Comparison of ENCODE assay signal across 20 cellular contexts in genomic region chr18:48656582-48656981, GRCh38.
DNase-seq lines count a peak whose midpoint lies in the region; ATAC-seq and TF ChIP-seq lines count a peak whose summit lies in the region.
"Had no signal": no experiment of that assay in that cellular context is flagged by ENCODE, and none has a peak within 500 bp of the region (broad histone marks: within the 10 kb centered on the region; RNA-seq: fewer than 3 reads in every experiment).

No MANE protein-coding gene starts in this region.

- H3K9me3 ChIP-seq in IMR-90 (ENCODE audit: control insufficient read depth, insufficient read depth, low read length), result no peaks in the 10 kb centered on the region

- H3K27me3 ChIP-seq in ACC112 (ENCODE audit: insufficient read depth, low read length), result no peaks in the 10 kb centered on the region
- H3K27me3 ChIP-seq in IMR-90 (ENCODE audit: control insufficient read depth, insufficient read depth, low read length), result no peaks in the 10 kb centered on the region

- H4K5ac ChIP-seq in IMR-90 (ENCODE audit: low read depth, low read length), result no peak overlapping the region

- ATAC-seq in IMR-90 (ENCODE audit: low read depth) (peak; percentile 66), left colon (no peak)
- ATAC-seq: activated naive CD8-positive, alpha-beta T cell treated with anti-CD3 and anti-CD28 coated beads, Interleukin-2, amount 50 U/mL, for 24 hours; right cardiac atrium; stimulated activated naive CD8-positive, alpha-beta T cell treated with anti-CD3 and anti-CD28 coated beads, Interleukin-15, Interleukin-2, amounts not matched to agents 100 U/mL and 50 U/mL, for 24 hours; T-helper 17 cell had no signal

- no peak for TF ChIP-seq POLR2A in IMR-90 (IDR thresholded peaks at IDR 0.05; ENCODE audit: low read depth, low read length)

- no peak overlapping the region for H3K4ac ChIP-seq in IMR-90 (ENCODE audit: low read depth, low read length)

- H3K36me3 ChIP-seq in ACC112 (ENCODE audit: insufficient read depth, low read length) (no peaks in the 10 kb centered on the region), IMR-90 (ENCODE audit: control insufficient read depth, insufficient read depth, low read length) (no peaks in the 10 kb centered on the region)

- H3K79me2 ChIP-seq in ACC112 (ENCODE audit: control insufficient read depth, insufficient read depth, low read length, unreplicated experiment), result peaks cover 4% of the 10 kb centered on the region

- no peak overlapping the region for H2AK5ac ChIP-seq in IMR-90 (ENCODE audit: low read depth, low read length)

- H3K23ac ChIP-seq in IMR-90 (ENCODE audit: low read depth, low read length), result no peak overlapping the region

- CTCF ChIA-PET in IMR-90 (lab: Yijun Ruan, JAX), result interaction anchor here (0.9 kb wide), 1 partner anchor 50 kb away, joined by 3 read pairs; no protein-coding TSS in a partner anchor

- H2AFZ ChIP-seq in ACC112 (ENCODE audit: low read length, unreplicated experiment), result no peak overlapping the region
- no peak overlapping the region for H2AFZ ChIP-seq in IMR-90 (replicated peaks; ENCODE audit: low read length, poor library complexity)

- H3K56ac ChIP-seq in IMR-90 (ENCODE audit: extremely low read depth, insufficient read depth, low read length), result no peak overlapping the region

- in situ Hi-C loops in IMR-90 (cut with MboI; ENCODE audit: low sequenced_read_pairs), result no loop called here

- no peak overlapping the region for H3K4me2 ChIP-seq in IMR-90 (ENCODE audit: low read depth, low read length)

- 75% methylated on average over 3 of the region's 3 CpGs; no CpG with 5 or more reads in 1 of the 2 experiments for WGBS in IMR-90 (ENCODE audit: extremely low coverage in 2 of 2, insufficient read length in 1 of 2), 2 experiments

- POLR2A ChIA-PET in IMR-90 (lab: Charles Lee; ENCODE audit: unreplicated experiment), result no interaction called here

- peak; percentile 49 for DNase-seq in IMR-90
- DNase-seq in astrocyte of the hippocampus (ENCODE audit: low read depth, low spot score), result peak; percentile 72
- DNase-seq in mesenteric fat pad (ENCODE audit: low spot score), result peak; percentile 60
- DNase-seq in COLO668 (lab: John Stamatoyannopoulos, UW; ENCODE audit: unreplicated experiment), result no peak
- no peak for DNase-seq in stimulated activated naive CD4-positive, alpha-beta T cell (lab: John Stamatoyannopoulos, UW)
- DNase-seq in cortex of kidney (lab: John Stamatoyannopoulos, UW), result no peak
- no peak for DNase-seq in left colon
- DNase-seq: activated B cell treated with CpG ODN at 0.5 μM for 24 hours; activated naive CD8-positive, alpha-beta T cell treated with anti-CD3 and anti-CD28 coated beads, Interleukin-2, amount 50 U/mL, for 24 hours; CD4-positive, alpha-beta memory T cell; DMS53; kidney glomerular epithelial cell; midbrain; NCI-H1930; NCI-H524; right cardiac atrium; SHP77; stimulated activated naive CD8-positive, alpha-beta T cell treated with anti-CD3 and anti-CD28 coated beads, Interleukin-15, Interleukin-2, amounts not matched to agents 100 U/mL and 50 U/mL, for 24 hours; T-helper 17 cell had no signal

- BruUV-seq in IMR-90 (replicated peaks; lab: Mats Ljungman, UMichigan), result no TSS peak

- H2BK120ac ChIP-seq in IMR-90 (ENCODE audit: low read depth, low read length), result no peak overlapping the region

- TF ChIP-seq RAD21 in IMR-90 (IDR thresholded peaks at IDR 0.05; ENCODE audit: low read length), result no peak

- TF ChIP-seq CTCF in IMR-90 (conservative IDR thresholded peaks at IDR 0.05; ENCODE audit: low read depth, low read length), result no peak

- H2BK15ac ChIP-seq in IMR-90 (ENCODE audit: low read depth, low read length), result no peak overlapping the region

- H3K9ac ChIP-seq in IMR-90 (ENCODE audit: low read depth, low read length), result no peak overlapping the region

- H3K27ac ChIP-seq in ACC112 (ENCODE audit: low read depth, low read length), result peak overlapping the region; percentile 8; the same call in 1 of the 2 replicates
- H3K27ac ChIP-seq in IMR-90 (ENCODE audit: insufficient read depth, low read length), result no peak overlapping the region

- H3K4me3 ChIP-seq in ACC112 (ENCODE audit: low read depth, low read length), result no peak overlapping the region
- no peak overlapping the region for H3K4me3 ChIP-seq in IMR-90 (ENCODE audit: insufficient read depth, low read depth, low read length)

- H2BK20ac ChIP-seq in IMR-90 (ENCODE audit: low read depth, low read length), result no peak overlapping the region

- H3K9me1 ChIP-seq in IMR-90 (ENCODE audit: insufficient read depth, low read length), result peaks cover 44% of the 10 kb centered on the region

- H3K79me1 ChIP-seq in IMR-90 (ENCODE audit: low read depth in 1 of 2, low read length in 2 of 2), result peaks cover 36 to 66% of the 10 kb centered on the region in 2 experiments

- H4K8ac ChIP-seq in IMR-90 (ENCODE audit: low read depth in 2 of 2, low read length in 2 of 2), result no peak overlapping the region

- H3K4me1 ChIP-seq in ACC112 (ENCODE audit: control insufficient read depth, insufficient read depth, low read length, unreplicated experiment) (peaks cover 28% of the 10 kb centered on the region), IMR-90 (ENCODE audit: control insufficient read depth, insufficient read depth, low read length) (peaks cover 27% of the 10 kb centered on the region)

- peaks cover 54% of the 10 kb centered on the region for H4K20me1 ChIP-seq in IMR-90 (ENCODE audit: insufficient read depth, low read length)

- H3K18ac ChIP-seq in IMR-90 (ENCODE audit: low read depth, low read length), result no peak overlapping the region

- H2AK9ac ChIP-seq in IMR-90 (replicated peaks; ENCODE audit: low read depth, low read length, poor library complexity), result no peak overlapping the region

- H3K14ac ChIP-seq in IMR-90 (replicated peaks; ENCODE audit: low read depth, low read length), result no peak overlapping the region

- dilution Hi-C loops in IMR-90 (cut with HindIII; ENCODE audit: low sequenced_read_pairs, unreplicated experiment), result no loop called here

- intact Hi-C loops in IMR-90 (cut with micrococcal nuclease) (no loop called here), left colon (cut with DNase I, micrococcal nuclease) (loop anchor here in 1 of 2 donors (5.0 kb wide), 1 partner anchor 179 kb away; no protein-coding TSS in a partner anchor)

- no peak overlapping the region for H4K91ac ChIP-seq in IMR-90 (ENCODE audit: insufficient read depth, low read depth, low read length)

- H2BK5ac ChIP-seq in IMR-90 (ENCODE audit: low read depth, low read length, poor library complexity, severe bottlenecking), result no peak overlapping the region

TF ChIP-seq in IMR-90, 13 proteins besides CTCF, POLR2A, EP300 and RAD21:
- TF ChIP-seq BHLHE40 (IDR thresholded peaks at IDR 0.05; ENCODE audit: low read depth, low read length) (no peak), MAZ (IDR thresholded peaks at IDR 0.05; ENCODE audit: borderline replicate concordance, low read depth, low read length) (no peak), RFX5 (IDR thresholded peaks at IDR 0.05; ENCODE audit: low read depth, low read length) (no peak), MAFK (IDR thresholded peaks at IDR 0.05; ENCODE audit: low read depth, low read length) (no peak), ELK1 (IDR thresholded peaks at IDR 0.05; ENCODE audit: borderline replicate concordance, low read depth, low read length) (no peak), CHD1 (IDR thresholded peaks at IDR 0.05; ENCODE audit: low read depth, low read length) (no peak), CEBPB (IDR thresholded peaks at IDR 0.05; ENCODE audit: low read depth, low read length) (no peak), NFE2L2 (IDR thresholded peaks at IDR 0.05; ENCODE audit: low read depth, low read length) (no peak), FOS (IDR thresholded peaks at IDR 0.05; ENCODE audit: low read depth, low read length) (no peak), USF2 (IDR thresholded peaks at IDR 0.05; ENCODE audit: low read depth, low read length) (no peak)

Comparison
In these comparisons a context has a peak if more than half of its experiments do, and no peak if none do; other contexts are left out.
1. DNase-seq: peak in IMR-90 (single experiment), astrocyte of the hippocampus (single experiment) and mesenteric fat pad (single experiment); none in COLO668 (single experiment), stimulated activated naive CD4-positive, alpha-beta T cell (0 of 6), cortex of kidney (single experiment) and left colon (0 of 2).